ENCODE assay signal across 1 cellular context in genomic region chr6:3453410-3453809, GRCh38.
TF ChIP-seq lines count a peak whose summit lies in the region.

No MANE protein-coding gene starts in this region.

TF ChIP-seq in GM12878, 131 proteins besides CTCF, POLR2A, EP300 and RAD21:
- TF ChIP-seq NBN (IDR thresholded peaks at IDR 0.05) (no peak), BMI1 (IDR thresholded peaks at IDR 0.05; ENCODE audit: borderline replicate concordance) (no peak), CHD4 (IDR thresholded peaks at IDR 0.05) (no peak)
